30 cellular contexts compared by ENCODE assay signal in the genomic region with DNA sequence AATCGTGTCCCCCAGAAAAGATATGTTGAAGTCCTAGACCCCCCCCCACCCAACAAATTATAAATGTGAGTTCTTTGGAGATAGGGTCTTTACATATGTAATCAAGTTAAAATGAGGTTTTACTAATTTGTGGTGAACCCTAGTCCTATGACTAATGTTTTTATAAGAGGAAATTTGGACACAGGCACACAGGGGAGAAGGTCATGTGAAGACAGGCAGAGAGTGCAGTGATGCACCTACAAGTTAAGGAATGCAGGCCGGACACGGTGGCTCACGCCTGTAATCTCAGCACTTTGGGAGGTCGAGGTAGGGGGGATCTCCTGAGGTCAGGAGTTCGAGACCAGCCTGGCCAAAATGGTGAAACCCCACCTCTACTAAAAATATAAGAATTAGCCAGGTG.
"Had no signal": no experiment of that assay in that cellular context is flagged by ENCODE, and none has a peak within 500 bp of the region (broad histone marks: within the 10 kb centered on the region; RNA-seq: fewer than 3 reads in every experiment).

No MANE protein-coding gene starts in this region.

- H3K36me3 Mint-ChIP-seq: activated naive CD8-positive, alpha-beta T cell; brain had no signal

- H3K4me3 Mint-ChIP-seq: activated CD4-positive, alpha-beta T cell treated with anti-CD3 and anti-CD28 coated beads, Interleukin-2, amount 10 ng/mL, durations not matched to agents 24 days and 14 days; activated CD8-positive, alpha-beta T cell treated with anti-CD3 and anti-CD28 coated beads for 36 hours; activated naive CD4-positive, alpha-beta T cell treated with anti-CD3 and anti-CD28 coated beads for 36 hours; activated naive CD8-positive, alpha-beta T cell; activated naive CD8-positive, alpha-beta T cell treated with anti-CD3 and anti-CD28 coated beads, Interleukin-2, amount 50 U/mL, for 24 hours; activated T-cell treated with anti-CD3 and anti-CD28 coated beads, Interleukin-2, amount 50 U/mL, for 24 hours; brain; T-helper 2 cell treated with Interferon-gamma antibody and Interleukin-4, amounts not matched to agents 5 μg/mL and 100 μg/mL, for 36 hours had no signal

- DNase-seq: activated CD4-positive, alpha-beta T cell treated with anti-CD3 and anti-CD28 coated beads, Interleukin-2, amount 10 ng/mL, durations not matched to agents 24 days and 14 days; activated CD4-positive, alpha-beta T cell treated with anti-CD3 and anti-CD28 coated beads, Interleukin-2, amount 50 U/mL, for 4 hours; activated CD8-positive, alpha-beta T cell treated with anti-CD3 and anti-CD28 coated beads for 36 hours; activated gamma-delta T cell; activated naive CD4-positive, alpha-beta T cell treated with anti-CD3 and anti-CD28 coated beads for 36 hours; activated naive CD8-positive, alpha-beta T cell treated with anti-CD3 and anti-CD28 coated beads, Interleukin-2, amount 50 U/mL, for 24 hours; activated T-cell treated with anti-CD3 and anti-CD28 coated beads, Interleukin-2, amount 50 U/mL, for 24 hours; anterior cingulate cortex; central memory CD4-positive, alpha-beta T cell; MG63; NCI-H1092; NCI-H146; NCI-H187; NCI-H2029 treated with DMSO at 0.1 percent for 48 hours; NCI-H2171 treated with DMSO at 0.1 percent for 48 hours; NCI-H2227 treated with DMSO at 0.1 percent for 48 hours; NCI-H446; NCI-H510A treated with DMSO at 0.1 percent for 48 hours; NCI-H526 treated with DMSO at 0.1 percent for 48 hours; NCI-H774; Peyer's patch; RPMI8226; SIG-M5 had no signal

- H3K4me3 ChIP-seq: K562, MG63, Peyer's patch had no signal

- H3K36me3 ChIP-seq: MG63, Peyer's patch had no signal

- H3K27me3 Mint-ChIP-seq: activated CD4-positive, alpha-beta T cell treated with anti-CD3 and anti-CD28 coated beads, Interleukin-2, amount 10 ng/mL, durations not matched to agents 24 days and 14 days; activated CD8-positive, alpha-beta T cell treated with anti-CD3 and anti-CD28 coated beads for 36 hours; activated naive CD8-positive, alpha-beta T cell; activated naive CD8-positive, alpha-beta T cell treated with anti-CD3 and anti-CD28 coated beads, Interleukin-2, amount 50 U/mL, for 24 hours; activated T-cell treated with anti-CD3 and anti-CD28 coated beads, Interleukin-2, amount 50 U/mL, for 24 hours had no signal

- H3K27me3 ChIP-seq: MG63, Peyer's patch had no signal

- H3K4me1 ChIP-seq: Peyer's patch had no signal

- H3K27ac Mint-ChIP-seq: activated CD4-positive, alpha-beta T cell treated with anti-CD3 and anti-CD28 coated beads, Interleukin-2, amount 10 ng/mL, durations not matched to agents 24 days and 14 days; activated CD8-positive, alpha-beta T cell treated with anti-CD3 and anti-CD28 coated beads for 36 hours; activated naive CD4-positive, alpha-beta T cell treated with anti-CD3 and anti-CD28 coated beads for 36 hours; activated naive CD8-positive, alpha-beta T cell; activated naive CD8-positive, alpha-beta T cell treated with anti-CD3 and anti-CD28 coated beads, Interleukin-2, amount 50 U/mL, for 24 hours; activated T-cell treated with anti-CD3 and anti-CD28 coated beads, Interleukin-2, amount 50 U/mL, for 24 hours; activated T-helper 2 cell treated with anti-CD3 and anti-CD28 coated beads, Interferon-gamma antibody, Interleukin-2, Interleukin-4, amounts not matched to agents 10 μg/mL and 5 μg/mL and 100 μg/mL, durations not matched to agents 14 hours and 24 hours and 36 hours; brain; T-helper 2 cell treated with Interferon-gamma antibody and Interleukin-4, amounts not matched to agents 5 μg/mL and 100 μg/mL, for 36 hours had no signal

- H3K9me3 Mint-ChIP-seq: activated CD4-positive, alpha-beta T cell treated with anti-CD3 and anti-CD28 coated beads, Interleukin-2, amount 10 ng/mL, durations not matched to agents 24 days and 14 days; activated CD8-positive, alpha-beta T cell treated with anti-CD3 and anti-CD28 coated beads for 36 hours; activated naive CD4-positive, alpha-beta T cell treated with anti-CD3 and anti-CD28 coated beads for 36 hours; activated naive CD8-positive, alpha-beta T cell treated with anti-CD3 and anti-CD28 coated beads, Interleukin-2, amount 50 U/mL, for 24 hours; activated T-cell treated with anti-CD3 and anti-CD28 coated beads, Interleukin-2, amount 50 U/mL, for 24 hours; activated T-helper 2 cell treated with anti-CD3 and anti-CD28 coated beads, Interferon-gamma antibody, Interleukin-2, Interleukin-4, amounts not matched to agents 10 μg/mL and 5 μg/mL and 100 μg/mL, durations not matched to agents 14 hours and 24 hours and 36 hours; T-helper 2 cell treated with Interferon-gamma antibody and Interleukin-4, amounts not matched to agents 5 μg/mL and 100 μg/mL, for 36 hours had no signal

- H3K27ac ChIP-seq: Peyer's patch had no signal

- ATAC-seq: activated CD8-positive, alpha-beta T cell treated with anti-CD3 and anti-CD28 coated beads for 36 hours; activated naive CD8-positive, alpha-beta T cell treated with anti-CD3 and anti-CD28 coated beads, Interleukin-2, amount 50 U/mL, for 24 hours; K562; Right ventricle myocardium inferior had no signal

- H3K9me3 ChIP-seq: MG63, Peyer's patch had no signal

- FAIRE-seq: K562, TTC549 had no signal
